Comparison of ENCODE assay signal across 8 cellular contexts in genomic region chr6:42028234-42029061, GRCh38. TPM values are rescaled to one million over a fixed set of nuclear protein-coding genes. Genes with fewer than 3 reads are reported as not detected.
A peak's percentile ranks its signal among the peaks of the same experiment; 100 is the strongest.
DNase-seq lines count a peak whose midpoint lies in the region; ATAC-seq lines count a peak whose summit lies in the region.

No MANE protein-coding gene starts in this region.

- CTCF ChIA-PET in activated CD4-positive, alpha-beta T cell treated with anti-CD3 and anti-CD28 coated beads, Interleukin-2, amount 10 ng/mL, durations not matched to agents 7 days and 5 days (lab: Charles Lee): interaction anchor here (0.6 to 3.5 kb wide), 15 partner anchors 11 to 108 kb away, joined by 3 to 38 read pairs (median 5); partner anchors contain the start of genes BYSL, MED20 and TAF8

- H3K36me3 Mint-ChIP-seq in activated CD4-positive, alpha-beta T cell treated with anti-CD3 and anti-CD28 coated beads, Interleukin-2, amount 10 ng/mL, durations not matched to agents 7 days and 5 days (ENCODE audit: low read depth): peaks cover 70% of the 10 kb centered on the region
- peaks cover 29% of the 10 kb centered on the region for H3K36me3 Mint-ChIP-seq in T-helper 1 cell treated with Interleukin-12 subunit alpha and Interleukin-12 subunit beta and Interleukin-4 antibody, amounts not matched to agents 30 μg/mL and 1 μg/mL, for 36 hours (ENCODE audit: low read depth)
- H3K36me3 Mint-ChIP-seq in stimulated activated memory B cell treated with anti-CD40 and anti-IgM and Interleukin-4, amounts not matched to agents 10 μg/mL and 1 μg/mL and 100 μg/mL, for 72 hours: peaks cover 8% of the 10 kb centered on the region

- intact Hi-C loops in cardiac septum (cut with DNase I): no loop called here

- peak overlapping the region; percentile 52 for H3K4me3 Mint-ChIP-seq in activated CD4-positive, alpha-beta T cell treated with anti-CD3 and anti-CD28 coated beads, Interleukin-2, amount 10 ng/mL, durations not matched to agents 7 days and 5 days
- peak overlapping the region; percentile 82 for H3K4me3 Mint-ChIP-seq in T-helper 1 cell treated with Interleukin-12 subunit alpha and Interleukin-12 subunit beta and Interleukin-4 antibody, amounts not matched to agents 30 μg/mL and 1 μg/mL, for 36 hours
- H3K4me3 Mint-ChIP-seq in stimulated activated memory B cell treated with anti-CD40 and anti-IgM and Interleukin-4, amounts not matched to agents 10 μg/mL and 1 μg/mL and 100 μg/mL, for 72 hours: peak overlapping the region; percentile 43

- POLR2A ChIA-PET in activated CD4-positive, alpha-beta T cell treated with anti-CD3 and anti-CD28 coated beads, Interleukin-2, amount 10 ng/mL, durations not matched to agents 7 days and 5 days (lab: Charles Lee): interaction anchor here (0.6 to 1.9 kb wide), 4 partner anchors 11 to 26 kb away, joined by 3 to 9 read pairs (median 4); no protein-coding TSS in a partner anchor

- ATAC-seq in stimulated activated memory B cell treated with anti-CD40 and anti-IgM and Interleukin-4, amounts not matched to agents 10 μg/mL and 1 μg/mL and 100 μg/mL, for 72 hours: no peak
- ATAC-seq in GM21528 (IDR thresholded peaks at IDR 0.05; ENCODE audit: low FRiP score, unreplicated experiment): no peak
- ATAC-seq in GM21390 (IDR thresholded peaks at IDR 0.05; ENCODE audit: unreplicated experiment): no peak
- ATAC-seq in HG03025 (IDR thresholded peaks at IDR 0.05; ENCODE audit: low FRiP score, unreplicated experiment): no peak

- no peak for DNase-seq in activated CD4-positive, alpha-beta T cell treated with anti-CD3 and anti-CD28 coated beads, Interleukin-2, amount 10 ng/mL, durations not matched to agents 7 days and 5 days
- no peak for DNase-seq in activated CD4-positive, alpha-beta T cell treated with anti-CD3 and anti-CD28 coated beads, Interleukin-2, amount 50 U/mL, for 4 hours
- DNase-seq in cardiac septum (ENCODE audit: low spot score): peak; percentile 84

- no peaks in the 10 kb centered on the region for H3K27me3 Mint-ChIP-seq in activated CD4-positive, alpha-beta T cell treated with anti-CD3 and anti-CD28 coated beads, Interleukin-2, amount 10 ng/mL, durations not matched to agents 7 days and 5 days
- H3K27me3 Mint-ChIP-seq in T-helper 1 cell treated with Interleukin-12 subunit alpha and Interleukin-12 subunit beta and Interleukin-4 antibody, amounts not matched to agents 30 μg/mL and 1 μg/mL, for 36 hours (ENCODE audit: low read depth): no peaks in the 10 kb centered on the region
- no peaks in the 10 kb centered on the region for H3K27me3 Mint-ChIP-seq in stimulated activated memory B cell treated with anti-CD40 and anti-IgM and Interleukin-4, amounts not matched to agents 10 μg/mL and 1 μg/mL and 100 μg/mL, for 72 hours

- peak overlapping the region; percentile 90 for H3K27ac Mint-ChIP-seq in activated CD4-positive, alpha-beta T cell treated with anti-CD3 and anti-CD28 coated beads, Interleukin-2, amount 10 ng/mL, durations not matched to agents 7 days and 5 days
- H3K27ac Mint-ChIP-seq in T-helper 1 cell treated with Interleukin-12 subunit alpha and Interleukin-12 subunit beta and Interleukin-4 antibody, amounts not matched to agents 30 μg/mL and 1 μg/mL, for 36 hours: peak overlapping the region; percentile 95
- H3K27ac Mint-ChIP-seq in stimulated activated memory B cell treated with anti-CD40 and anti-IgM and Interleukin-4, amounts not matched to agents 10 μg/mL and 1 μg/mL and 100 μg/mL, for 72 hours: peak overlapping the region; percentile 88

- peaks cover 3% of the 10 kb centered on the region for H3K9me3 Mint-ChIP-seq in activated CD4-positive, alpha-beta T cell treated with anti-CD3 and anti-CD28 coated beads, Interleukin-2, amount 10 ng/mL, durations not matched to agents 7 days and 5 days
- H3K9me3 Mint-ChIP-seq in T-helper 1 cell treated with Interleukin-12 subunit alpha and Interleukin-12 subunit beta and Interleukin-4 antibody, amounts not matched to agents 30 μg/mL and 1 μg/mL, for 36 hours: no peaks in the 10 kb centered on the region
- H3K9me3 Mint-ChIP-seq in stimulated activated memory B cell treated with anti-CD40 and anti-IgM and Interleukin-4, amounts not matched to agents 10 μg/mL and 1 μg/mL and 100 μg/mL, for 72 hours: no peaks in the 10 kb centered on the region

- peaks cover 92% of the 10 kb centered on the region for H3K4me1 Mint-ChIP-seq in activated CD4-positive, alpha-beta T cell treated with anti-CD3 and anti-CD28 coated beads, Interleukin-2, amount 10 ng/mL, durations not matched to agents 7 days and 5 days
- H3K4me1 Mint-ChIP-seq in T-helper 1 cell treated with Interleukin-12 subunit alpha and Interleukin-12 subunit beta and Interleukin-4 antibody, amounts not matched to agents 30 μg/mL and 1 μg/mL, for 36 hours (ENCODE audit: low read depth): peaks cover 64% of the 10 kb centered on the region
- peaks cover 88% of the 10 kb centered on the region for H3K4me1 Mint-ChIP-seq in stimulated activated memory B cell treated with anti-CD40 and anti-IgM and Interleukin-4, amounts not matched to agents 10 μg/mL and 1 μg/mL and 100 μg/mL, for 72 hours

RNA-seq across cellular contexts. Expression of gene TAF8, which starts 21.9 kb away (rescaled TPM):
- 10 to 100 TPM; 53.2 to 60.2 TPM for total RNA-seq in activated CD4-positive, alpha-beta T cell treated with anti-CD3 and anti-CD28 coated beads, Interleukin-2, amount 10 ng/mL, durations not matched to agents 7 days and 5 days
- total RNA-seq in cardiac septum: 22.3 TPM
